Comparison of ENCODE assay signal across 1 cellular context in the genomic region with DNA sequence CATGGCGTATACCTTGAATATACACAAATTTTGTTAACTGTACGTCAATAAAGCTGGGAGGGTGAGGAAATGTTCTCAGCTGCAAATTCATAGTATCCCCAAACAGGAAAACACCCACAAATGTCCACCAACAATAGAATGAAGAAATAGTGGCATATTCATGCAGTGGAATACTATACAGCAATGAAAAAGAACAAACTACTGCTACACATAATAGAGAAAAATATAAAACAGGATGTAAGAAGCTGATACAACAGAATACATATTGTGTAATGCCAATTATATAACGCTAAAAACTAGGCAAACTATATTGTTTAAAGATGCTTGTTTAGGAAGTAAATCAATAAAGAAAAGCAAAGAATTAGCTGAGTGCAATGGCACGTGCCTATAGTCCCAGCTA.
A peak's percentile ranks its signal among the peaks of the same experiment; 100 is the strongest.
TF ChIP-seq lines count a peak whose summit lies in the region.

No MANE protein-coding gene starts in this region.

TF ChIP-seq in HepG2, 621 proteins besides CTCF, POLR2A, EP300 and RAD21 (continued from another document):
- TF ChIP-seq, protein P1, sequence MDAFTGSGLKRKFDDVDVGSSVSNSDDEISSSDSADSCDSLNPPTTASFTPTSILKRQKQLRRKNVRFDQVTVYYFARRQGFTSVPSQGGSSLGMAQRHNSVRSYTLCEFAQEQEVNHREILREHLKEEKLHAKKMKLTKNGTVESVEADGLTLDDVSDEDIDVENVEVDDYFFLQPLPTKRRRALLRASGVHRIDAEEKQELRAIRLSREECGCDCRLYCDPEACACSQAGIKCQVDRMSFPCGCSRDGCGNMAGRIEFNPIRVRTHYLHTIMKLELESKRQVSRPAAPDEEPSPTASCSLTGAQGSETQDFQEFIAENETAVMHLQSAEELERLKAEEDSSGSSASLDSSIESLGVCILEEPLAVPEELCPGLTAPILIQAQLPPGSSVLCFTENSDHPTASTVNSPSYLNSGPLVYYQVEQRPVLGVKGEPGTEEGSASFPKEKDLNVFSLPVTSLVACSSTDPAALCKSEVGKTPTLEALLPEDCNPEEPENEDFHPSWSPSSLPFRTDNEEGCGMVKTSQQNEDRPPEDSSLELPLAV (CRISPR knock-in tag; conservative IDR thresholded peaks at IDR 0.05; ENCODE audit: low read depth), result no peak
- 0 out of 2 replicates have a peak, but pooled peaks have one; percentile 26 for TF ChIP-seq RCOR2 (CRISPR knock-in tag; IDR thresholded peaks at IDR 0.05)
- TF ChIP-seq NR1H2 (CRISPR knock-in tag; IDR thresholded peaks at IDR 0.05; ENCODE audit: borderline replicate concordance, low read depth), result no peak
- TF ChIP-seq, protein P2, sequence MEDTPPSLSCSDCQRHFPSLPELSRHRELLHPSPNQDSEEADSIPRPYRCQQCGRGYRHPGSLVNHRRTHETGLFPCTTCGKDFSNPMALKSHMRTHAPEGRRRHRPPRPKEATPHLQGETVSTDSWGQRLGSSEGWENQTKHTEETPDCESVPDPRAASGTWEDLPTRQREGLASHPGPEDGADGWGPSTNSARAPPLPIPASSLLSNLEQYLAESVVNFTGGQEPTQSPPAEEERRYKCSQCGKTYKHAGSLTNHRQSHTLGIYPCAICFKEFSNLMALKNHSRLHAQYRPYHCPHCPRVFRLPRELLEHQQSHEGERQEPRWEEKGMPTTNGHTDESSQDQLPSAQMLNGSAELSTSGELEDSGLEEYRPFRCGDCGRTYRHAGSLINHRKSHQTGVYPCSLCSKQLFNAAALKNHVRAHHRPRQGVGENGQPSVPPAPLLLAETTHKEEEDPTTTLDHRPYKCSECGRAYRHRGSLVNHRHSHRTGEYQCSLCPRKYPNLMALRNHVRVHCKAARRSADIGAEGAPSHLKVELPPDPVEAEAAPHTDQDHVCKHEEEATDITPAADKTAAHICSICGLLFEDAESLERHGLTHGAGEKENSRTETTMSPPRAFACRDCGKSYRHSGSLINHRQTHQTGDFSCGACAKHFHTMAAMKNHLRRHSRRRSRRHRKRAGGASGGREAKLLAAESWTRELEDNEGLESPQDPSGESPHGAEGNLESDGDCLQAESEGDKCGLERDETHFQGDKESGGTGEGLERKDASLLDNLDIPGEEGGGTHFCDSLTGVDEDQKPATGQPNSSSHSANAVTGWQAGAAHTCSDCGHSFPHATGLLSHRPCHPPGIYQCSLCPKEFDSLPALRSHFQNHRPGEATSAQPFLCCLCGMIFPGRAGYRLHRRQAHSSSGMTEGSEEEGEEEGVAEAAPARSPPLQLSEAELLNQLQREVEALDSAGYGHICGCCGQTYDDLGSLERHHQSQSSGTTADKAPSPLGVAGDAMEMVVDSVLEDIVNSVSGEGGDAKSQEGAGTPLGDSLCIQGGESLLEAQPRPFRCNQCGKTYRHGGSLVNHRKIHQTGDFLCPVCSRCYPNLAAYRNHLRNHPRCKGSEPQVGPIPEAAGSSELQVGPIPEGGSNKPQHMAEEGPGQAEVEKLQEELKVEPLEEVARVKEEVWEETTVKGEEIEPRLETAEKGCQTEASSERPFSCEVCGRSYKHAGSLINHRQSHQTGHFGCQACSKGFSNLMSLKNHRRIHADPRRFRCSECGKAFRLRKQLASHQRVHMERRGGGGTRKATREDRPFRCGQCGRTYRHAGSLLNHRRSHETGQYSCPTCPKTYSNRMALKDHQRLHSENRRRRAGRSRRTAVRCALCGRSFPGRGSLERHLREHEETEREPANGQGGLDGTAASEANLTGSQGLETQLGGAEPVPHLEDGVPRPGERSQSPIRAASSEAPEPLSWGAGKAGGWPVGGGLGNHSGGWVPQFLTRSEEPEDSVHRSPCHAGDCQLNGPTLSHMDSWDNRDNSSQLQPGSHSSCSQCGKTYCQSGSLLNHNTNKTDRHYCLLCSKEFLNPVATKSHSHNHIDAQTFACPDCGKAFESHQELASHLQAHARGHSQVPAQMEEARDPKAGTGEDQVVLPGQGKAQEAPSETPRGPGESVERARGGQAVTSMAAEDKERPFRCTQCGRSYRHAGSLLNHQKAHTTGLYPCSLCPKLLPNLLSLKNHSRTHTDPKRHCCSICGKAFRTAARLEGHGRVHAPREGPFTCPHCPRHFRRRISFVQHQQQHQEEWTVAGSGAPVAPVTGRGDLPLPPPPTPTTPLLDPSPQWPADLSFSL (CRISPR knock-in tag; IDR thresholded peaks at IDR 0.05), result no peak
- TF ChIP-seq, protein P3, sequence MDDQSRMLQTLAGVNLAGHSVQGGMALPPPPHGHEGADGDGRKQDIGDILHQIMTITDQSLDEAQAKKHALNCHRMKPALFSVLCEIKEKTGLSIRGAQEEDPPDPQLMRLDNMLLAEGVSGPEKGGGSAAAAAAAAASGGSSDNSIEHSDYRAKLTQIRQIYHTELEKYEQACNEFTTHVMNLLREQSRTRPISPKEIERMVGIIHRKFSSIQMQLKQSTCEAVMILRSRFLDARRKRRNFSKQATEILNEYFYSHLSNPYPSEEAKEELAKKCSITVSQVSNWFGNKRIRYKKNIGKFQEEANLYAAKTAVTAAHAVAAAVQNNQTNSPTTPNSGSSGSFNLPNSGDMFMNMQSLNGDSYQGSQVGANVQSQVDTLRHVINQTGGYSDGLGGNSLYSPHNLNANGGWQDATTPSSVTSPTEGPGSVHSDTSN (CRISPR knock-in tag; IDR thresholded peaks at IDR 0.05; ENCODE audit: borderline replicate concordance), result no peak
TF ChIP-seq in HepG2: peak in this region for 1.
